1 cellular context compared by ENCODE assay signal in the genomic region with DNA sequence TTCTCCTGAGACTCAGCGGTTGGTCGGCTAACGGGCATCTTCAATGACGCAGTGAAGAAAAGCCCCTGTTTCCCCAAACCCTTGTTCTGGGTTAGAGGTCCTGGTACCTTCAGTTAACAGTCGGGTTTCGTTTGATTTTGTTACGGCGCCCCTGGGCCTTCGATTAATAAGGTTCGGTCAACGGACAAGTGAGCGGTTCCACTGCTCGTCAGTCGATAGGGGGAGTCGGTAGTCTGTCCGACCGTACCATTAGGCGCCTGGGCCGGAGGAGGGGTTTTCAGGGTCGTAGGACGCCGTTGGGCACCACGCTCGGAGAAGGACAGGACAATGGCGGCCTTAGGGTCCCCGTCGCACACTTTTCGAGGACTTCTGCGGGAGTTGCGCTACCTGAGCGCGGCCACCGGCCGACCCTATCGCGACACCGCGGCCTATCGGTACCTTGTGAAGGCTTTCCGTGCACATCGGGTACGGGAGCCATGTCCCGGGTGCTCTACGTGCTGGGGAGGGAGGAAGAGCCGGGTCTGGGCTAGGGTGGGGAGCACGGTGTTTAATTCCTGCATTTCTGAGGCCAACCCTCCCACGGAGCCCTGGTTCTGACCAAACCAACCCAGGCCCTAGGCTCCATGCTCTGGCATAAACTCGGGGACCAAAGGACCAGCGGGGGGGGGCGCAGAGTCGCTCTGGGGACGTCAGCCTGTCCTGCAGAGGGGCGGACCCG.
TF ChIP-seq lines count a peak whose summit lies in the region.

A gene with protein sequence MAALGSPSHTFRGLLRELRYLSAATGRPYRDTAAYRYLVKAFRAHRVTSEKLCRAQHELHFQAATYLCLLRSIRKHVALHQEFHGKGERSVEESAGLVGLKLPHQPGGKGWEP (plus strand): TSS at position 280 of the 718 bp plus-strand sequence. CDS start 48 bp downstream, at position 328.

TF ChIP-seq in K562, 482 proteins besides CTCF, POLR2A, EP300 and RAD21 (continued from another document and continues in another):
- TF ChIP-seq, protein P1, sequence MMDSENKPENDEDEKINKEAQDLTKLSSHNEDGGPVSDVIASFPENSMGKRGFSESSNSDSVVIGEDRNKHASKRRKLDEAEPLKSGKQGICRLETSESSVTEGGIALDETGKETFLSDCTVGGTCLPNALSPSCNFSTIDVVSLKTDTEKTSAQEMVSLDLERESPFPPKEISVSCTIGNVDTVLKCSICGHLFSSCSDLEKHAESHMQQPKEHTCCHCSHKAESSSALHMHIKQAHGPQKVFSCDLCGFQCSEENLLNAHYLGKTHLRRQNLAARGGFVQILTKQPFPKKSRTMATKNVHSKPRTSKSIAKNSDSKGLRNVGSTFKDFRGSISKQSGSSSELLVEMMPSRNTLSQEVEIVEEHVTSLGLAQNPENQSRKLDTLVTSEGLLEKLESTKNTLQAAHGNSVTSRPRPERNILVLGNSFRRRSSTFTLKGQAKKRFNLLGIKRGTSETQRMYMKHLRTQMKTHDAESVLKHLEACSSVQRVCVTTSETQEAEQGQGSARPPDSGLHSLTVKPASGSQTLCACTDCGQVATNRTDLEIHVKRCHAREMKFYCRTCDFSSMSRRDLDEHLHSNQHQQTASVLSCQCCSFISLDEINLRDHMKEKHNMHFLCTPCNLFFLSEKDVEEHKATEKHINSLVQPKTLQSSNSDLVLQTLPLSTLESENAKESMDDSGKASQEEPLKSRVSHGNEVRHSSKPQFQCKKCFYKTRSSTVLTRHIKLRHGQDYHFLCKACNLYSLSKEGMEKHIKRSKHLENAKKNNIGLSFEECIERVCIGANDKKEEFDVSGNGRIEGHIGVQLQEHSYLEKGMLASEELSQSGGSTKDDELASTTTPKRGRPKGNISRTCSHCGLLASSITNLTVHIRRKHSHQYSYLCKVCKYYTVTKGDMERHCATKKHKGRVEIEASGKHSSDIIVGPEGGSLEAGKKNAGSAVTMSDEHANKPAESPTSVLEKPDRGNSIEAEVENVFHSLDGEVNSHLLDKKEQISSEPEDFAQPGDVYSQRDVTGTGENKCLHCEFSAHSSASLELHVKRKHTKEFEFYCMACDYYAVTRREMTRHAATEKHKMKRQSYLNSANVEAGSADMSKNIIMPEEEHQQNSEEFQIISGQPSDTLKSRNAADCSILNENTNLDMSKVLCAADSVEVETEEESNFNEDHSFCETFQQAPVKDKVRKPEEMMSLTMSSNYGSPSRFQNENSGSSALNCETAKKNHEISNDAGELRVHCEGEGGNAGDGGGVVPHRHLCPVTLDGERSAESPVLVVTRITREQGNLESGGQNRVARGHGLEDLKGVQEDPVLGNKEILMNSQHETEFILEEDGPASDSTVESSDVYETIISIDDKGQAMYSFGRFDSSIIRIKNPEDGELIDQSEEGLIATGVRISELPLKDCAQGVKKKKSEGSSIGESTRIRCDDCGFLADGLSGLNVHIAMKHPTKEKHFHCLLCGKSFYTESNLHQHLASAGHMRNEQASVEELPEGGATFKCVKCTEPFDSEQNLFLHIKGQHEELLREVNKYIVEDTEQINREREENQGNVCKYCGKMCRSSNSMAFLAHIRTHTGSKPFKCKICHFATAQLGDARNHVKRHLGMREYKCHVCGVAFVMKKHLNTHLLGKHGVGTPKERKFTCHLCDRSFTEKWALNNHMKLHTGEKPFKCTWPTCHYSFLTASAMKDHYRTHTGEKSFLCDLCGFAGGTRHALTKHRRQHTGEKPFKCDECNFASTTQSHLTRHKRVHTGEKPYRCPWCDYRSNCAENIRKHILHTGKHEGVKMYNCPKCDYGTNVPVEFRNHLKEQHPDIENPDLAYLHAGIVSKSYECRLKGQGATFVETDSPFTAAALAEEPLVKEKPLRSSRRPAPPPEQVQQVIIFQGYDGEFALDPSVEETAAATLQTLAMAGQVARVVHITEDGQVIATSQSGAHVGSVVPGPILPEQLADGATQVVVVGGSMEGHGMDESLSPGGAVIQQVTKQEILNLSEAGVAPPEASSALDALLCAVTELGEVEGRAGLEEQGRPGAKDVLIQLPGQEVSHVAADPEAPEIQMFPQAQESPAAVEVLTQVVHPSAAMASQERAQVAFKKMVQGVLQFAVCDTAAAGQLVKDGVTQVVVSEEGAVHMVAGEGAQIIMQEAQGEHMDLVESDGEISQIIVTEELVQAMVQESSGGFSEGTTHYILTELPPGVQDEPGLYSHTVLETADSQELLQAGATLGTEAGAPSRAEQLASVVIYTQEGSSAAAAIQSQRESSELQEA (IDR thresholded peaks at IDR 0.05; ENCODE audit: low read depth), result no peak
- TF ChIP-seq HNRNPL (IDR thresholded peaks at IDR 0.05; ENCODE audit: low read depth, low read length) (no peak), IFI16 (CRISPR knock-in tag; IDR thresholded peaks at IDR 0.05) (no peak), MTA2 (IDR thresholded peaks at IDR 0.05; ENCODE audit: low read depth) (no peak), NEUROD1 (IDR thresholded peaks at IDR 0.05; ENCODE audit: borderline replicate concordance, low read depth, low read length, partially characterized antibody) (peak; percentile 64), DDX20 (tag; IDR thresholded peaks at IDR 0.05; ENCODE audit: low read depth) (no peak), RBM39 (optimal IDR thresholded peaks at IDR 0.05; ENCODE audit: low read depth, low read length) (no peak), JUNB (CRISPR knock-in tag; conservative IDR thresholded peaks at IDR 0.05) (no peak; the same call in 1 of the 2 replicates), CEBPB (tag; IDR thresholded peaks at IDR 0.05) (no peak), NFE2L1 (tag; IDR thresholded peaks at IDR 0.05; ENCODE audit: borderline replicate concordance, low read depth) (no peak), SMAD3 (CRISPR knock-in tag; conservative IDR thresholded peaks at IDR 0.05) (peak; percentile 65; the same call in 1 of the 2 replicates), RCOR1 (IDR thresholded peaks at IDR 0.05; ENCODE audit: borderline replicate concordance in 1 of 2, low read depth in 2 of 2, low read length in 2 of 2) (peak in 1 of 2 experiments; percentile 62; a peak in 2 of 4 replicates), POLR3A (IDR thresholded peaks at IDR 0.05; ENCODE audit: borderline replicate concordance, extremely low read depth, insufficient read depth, insufficient read length) (no peak), NR4A1 (CRISPR knock-in tag; IDR thresholded peaks at IDR 0.05) (no peak), NR4A1 (tag; IDR thresholded peaks at IDR 0.05) (no peak; the same call in 1 of the 2 replicates), POLR2B (IDR thresholded peaks at IDR 0.05; ENCODE audit: low read depth, partially characterized antibody) (peak; percentile 95), ATF1 (CRISPR knock-in tag; IDR thresholded peaks at IDR 0.05) (peak; percentile 89), ATF1 (tag; IDR thresholded peaks at IDR 0.05) (peak; percentile 96), SIRT6 (IDR thresholded peaks at IDR 0.05; ENCODE audit: low read depth, low read length) (no peak), GATAD2A (IDR thresholded peaks at IDR 0.05) (no peak), NCOR1 (IDR thresholded peaks at IDR 0.05) (peak; percentile 40), TFAM (CRISPR knock-in tag; conservative IDR thresholded peaks at IDR 0.05) (no peak), NRF1 (conservative IDR thresholded peaks at IDR 0.05 in 1 of 2, IDR thresholded peaks at IDR 0.05 in 1 of 2) (peak; percentile 65 to 70), POLR3G (IDR thresholded peaks at IDR 0.05; ENCODE audit: extremely low read depth, insufficient read length, insufficient replicate concordance) (no peak), SUPT5H (IDR thresholded peaks at IDR 0.05) (peak; percentile 99), HDGF (IDR thresholded peaks at IDR 0.05) (no peak)
- TF ChIP-seq, protein P2, sequence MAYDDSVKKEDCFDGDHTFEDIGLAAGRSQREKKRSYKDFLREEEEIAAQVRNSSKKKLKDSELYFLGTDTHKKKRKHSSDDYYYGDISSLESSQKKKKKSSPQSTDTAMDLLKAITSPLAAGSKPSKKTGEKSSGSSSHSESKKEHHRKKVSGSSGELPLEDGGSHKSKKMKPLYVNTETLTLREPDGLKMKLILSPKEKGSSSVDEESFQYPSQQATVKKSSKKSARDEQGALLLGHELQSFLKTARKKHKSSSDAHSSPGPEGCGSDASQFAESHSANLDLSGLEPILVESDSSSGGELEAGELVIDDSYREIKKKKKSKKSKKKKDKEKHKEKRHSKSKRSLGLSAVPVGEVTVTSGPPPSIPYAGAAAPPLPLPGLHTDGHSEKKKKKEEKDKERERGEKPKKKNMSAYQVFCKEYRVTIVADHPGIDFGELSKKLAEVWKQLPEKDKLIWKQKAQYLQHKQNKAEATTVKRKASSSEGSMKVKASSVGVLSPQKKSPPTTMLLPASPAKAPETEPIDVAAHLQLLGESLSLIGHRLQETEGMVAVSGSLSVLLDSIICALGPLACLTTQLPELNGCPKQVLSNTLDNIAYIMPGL (CRISPR knock-in tag; IDR thresholded peaks at IDR 0.05), result peak; percentile 87
- TF ChIP-seq, protein P3, sequence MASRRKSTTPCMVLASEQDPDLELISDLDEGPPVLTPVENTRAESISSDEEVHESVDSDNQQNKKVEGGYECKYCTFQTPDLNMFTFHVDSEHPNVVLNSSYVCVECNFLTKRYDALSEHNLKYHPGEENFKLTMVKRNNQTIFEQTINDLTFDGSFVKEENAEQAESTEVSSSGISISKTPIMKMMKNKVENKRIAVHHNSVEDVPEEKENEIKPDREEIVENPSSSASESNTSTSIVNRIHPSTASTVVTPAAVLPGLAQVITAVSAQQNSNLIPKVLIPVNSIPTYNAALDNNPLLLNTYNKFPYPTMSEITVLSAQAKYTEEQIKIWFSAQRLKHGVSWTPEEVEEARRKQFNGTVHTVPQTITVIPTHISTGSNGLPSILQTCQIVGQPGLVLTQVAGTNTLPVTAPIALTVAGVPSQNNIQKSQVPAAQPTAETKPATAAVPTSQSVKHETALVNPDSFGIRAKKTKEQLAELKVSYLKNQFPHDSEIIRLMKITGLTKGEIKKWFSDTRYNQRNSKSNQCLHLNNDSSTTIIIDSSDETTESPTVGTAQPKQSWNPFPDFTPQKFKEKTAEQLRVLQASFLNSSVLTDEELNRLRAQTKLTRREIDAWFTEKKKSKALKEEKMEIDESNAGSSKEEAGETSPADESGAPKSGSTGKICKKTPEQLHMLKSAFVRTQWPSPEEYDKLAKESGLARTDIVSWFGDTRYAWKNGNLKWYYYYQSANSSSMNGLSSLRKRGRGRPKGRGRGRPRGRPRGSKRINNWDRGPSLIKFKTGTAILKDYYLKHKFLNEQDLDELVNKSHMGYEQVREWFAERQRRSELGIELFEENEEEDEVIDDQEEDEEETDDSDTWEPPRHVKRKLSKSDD (conservative IDR thresholded peaks at IDR 0.05; ENCODE audit: low read length), result no peak; the same call in 1 of the 2 replicates
- TF ChIP-seq, protein P4, sequence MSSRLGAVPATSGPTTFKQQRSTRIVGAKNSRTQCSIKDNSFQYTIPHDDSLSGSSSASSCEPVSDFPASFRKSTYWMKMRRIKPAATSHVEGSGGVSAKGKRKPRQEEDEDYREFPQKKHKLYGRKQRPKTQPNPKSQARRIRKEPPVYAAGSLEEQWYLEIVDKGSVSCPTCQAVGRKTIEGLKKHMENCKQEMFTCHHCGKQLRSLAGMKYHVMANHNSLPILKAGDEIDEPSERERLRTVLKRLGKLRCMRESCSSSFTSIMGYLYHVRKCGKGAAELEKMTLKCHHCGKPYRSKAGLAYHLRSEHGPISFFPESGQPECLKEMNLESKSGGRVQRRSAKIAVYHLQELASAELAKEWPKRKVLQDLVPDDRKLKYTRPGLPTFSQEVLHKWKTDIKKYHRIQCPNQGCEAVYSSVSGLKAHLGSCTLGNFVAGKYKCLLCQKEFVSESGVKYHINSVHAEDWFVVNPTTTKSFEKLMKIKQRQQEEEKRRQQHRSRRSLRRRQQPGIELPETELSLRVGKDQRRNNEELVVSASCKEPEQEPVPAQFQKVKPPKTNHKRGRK (tag; IDR thresholded peaks at IDR 0.05), result no peak
- TF ChIP-seq, protein P5, sequence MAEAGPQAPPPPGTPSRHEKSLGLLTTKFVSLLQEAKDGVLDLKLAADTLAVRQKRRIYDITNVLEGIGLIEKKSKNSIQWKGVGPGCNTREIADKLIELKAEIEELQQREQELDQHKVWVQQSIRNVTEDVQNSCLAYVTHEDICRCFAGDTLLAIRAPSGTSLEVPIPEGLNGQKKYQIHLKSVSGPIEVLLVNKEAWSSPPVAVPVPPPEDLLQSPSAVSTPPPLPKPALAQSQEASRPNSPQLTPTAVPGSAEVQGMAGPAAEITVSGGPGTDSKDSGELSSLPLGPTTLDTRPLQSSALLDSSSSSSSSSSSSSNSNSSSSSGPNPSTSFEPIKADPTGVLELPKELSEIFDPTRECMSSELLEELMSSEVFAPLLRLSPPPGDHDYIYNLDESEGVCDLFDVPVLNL (CRISPR knock-in tag; IDR thresholded peaks at IDR 0.05; ENCODE audit: low read depth), result peak; percentile 69; the same call in 1 of the 2 replicates
- TF ChIP-seq, protein P6, sequence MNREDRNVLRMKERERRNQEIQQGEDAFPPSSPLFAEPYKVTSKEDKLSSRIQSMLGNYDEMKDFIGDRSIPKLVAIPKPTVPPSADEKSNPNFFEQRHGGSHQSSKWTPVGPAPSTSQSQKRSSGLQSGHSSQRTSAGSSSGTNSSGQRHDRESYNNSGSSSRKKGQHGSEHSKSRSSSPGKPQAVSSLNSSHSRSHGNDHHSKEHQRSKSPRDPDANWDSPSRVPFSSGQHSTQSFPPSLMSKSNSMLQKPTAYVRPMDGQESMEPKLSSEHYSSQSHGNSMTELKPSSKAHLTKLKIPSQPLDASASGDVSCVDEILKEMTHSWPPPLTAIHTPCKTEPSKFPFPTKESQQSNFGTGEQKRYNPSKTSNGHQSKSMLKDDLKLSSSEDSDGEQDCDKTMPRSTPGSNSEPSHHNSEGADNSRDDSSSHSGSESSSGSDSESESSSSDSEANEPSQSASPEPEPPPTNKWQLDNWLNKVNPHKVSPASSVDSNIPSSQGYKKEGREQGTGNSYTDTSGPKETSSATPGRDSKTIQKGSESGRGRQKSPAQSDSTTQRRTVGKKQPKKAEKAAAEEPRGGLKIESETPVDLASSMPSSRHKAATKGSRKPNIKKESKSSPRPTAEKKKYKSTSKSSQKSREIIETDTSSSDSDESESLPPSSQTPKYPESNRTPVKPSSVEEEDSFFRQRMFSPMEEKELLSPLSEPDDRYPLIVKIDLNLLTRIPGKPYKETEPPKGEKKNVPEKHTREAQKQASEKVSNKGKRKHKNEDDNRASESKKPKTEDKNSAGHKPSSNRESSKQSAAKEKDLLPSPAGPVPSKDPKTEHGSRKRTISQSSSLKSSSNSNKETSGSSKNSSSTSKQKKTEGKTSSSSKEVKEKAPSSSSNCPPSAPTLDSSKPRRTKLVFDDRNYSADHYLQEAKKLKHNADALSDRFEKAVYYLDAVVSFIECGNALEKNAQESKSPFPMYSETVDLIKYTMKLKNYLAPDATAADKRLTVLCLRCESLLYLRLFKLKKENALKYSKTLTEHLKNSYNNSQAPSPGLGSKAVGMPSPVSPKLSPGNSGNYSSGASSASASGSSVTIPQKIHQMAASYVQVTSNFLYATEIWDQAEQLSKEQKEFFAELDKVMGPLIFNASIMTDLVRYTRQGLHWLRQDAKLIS (CRISPR knock-in tag; IDR thresholded peaks at IDR 0.05), result peak; percentile 98
